18 cellular contexts compared by ENCODE assay signal in the genomic region with DNA sequence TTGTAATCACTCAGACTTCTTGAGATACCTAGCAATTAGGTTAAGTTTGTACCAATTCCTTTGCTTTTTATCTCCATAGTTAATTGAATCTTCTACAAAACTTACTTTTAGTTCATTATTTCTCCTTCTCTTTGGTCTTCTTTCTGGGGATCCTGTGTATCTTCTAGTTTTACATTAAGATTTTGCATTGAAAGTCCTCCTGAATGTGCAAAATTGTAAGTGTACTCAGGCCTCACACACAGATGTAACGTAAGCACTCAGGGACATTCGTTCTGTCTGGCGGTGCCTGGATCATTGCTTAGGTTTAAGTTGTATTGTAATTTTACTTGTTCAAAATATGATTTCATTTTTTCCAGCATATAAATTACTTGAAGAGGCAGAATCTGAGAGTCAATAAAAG.
"Had no signal": no experiment of that assay in that cellular context is flagged by ENCODE, and none has a peak within 500 bp of the region (broad histone marks: within the 10 kb centered on the region; RNA-seq: fewer than 3 reads in every experiment).

No MANE protein-coding gene starts in this region.

- H3K36me3 ChIP-seq: heart right ventricle, neural progenitor cell, pancreas, spleen had no signal

- ATAC-seq: heart right ventricle; left lobe of liver; natural killer cell; pancreas; psoas muscle; sciatic nerve; stimulated activated memory B cell treated with anti-CD40 and anti-IgM and Interleukin-4, amounts not matched to agents 10 μg/mL and 1 μg/mL and 100 μg/mL, for 72 hours had no signal

- H3K4me3 ChIP-seq: coronary artery, heart right ventricle, neural progenitor cell, pancreas, psoas muscle, spleen had no signal

- H3K4me1 ChIP-seq: heart right ventricle, psoas muscle, spleen had no signal

- H3K27ac Mint-ChIP-seq: natural killer cell; neural progenitor cell; stimulated activated memory B cell treated with anti-CD40 and anti-IgM and Interleukin-4, amounts not matched to agents 10 μg/mL and 1 μg/mL and 100 μg/mL, for 72 hours; stimulated activated naive CD8-positive, alpha-beta T cell treated with anti-CD3 and anti-CD28 coated beads, Interleukin-15, Interleukin-2, amounts not matched to agents 100 ng/mL and 50 ng/mL, for 24 hours had no signal

- H3K27ac ChIP-seq: coronary artery, heart right ventricle, neural progenitor cell, pancreas, psoas muscle, spleen had no signal

- H3K36me3 Mint-ChIP-seq: natural killer cell; neural progenitor cell; stimulated activated memory B cell treated with anti-CD40 and anti-IgM and Interleukin-4, amounts not matched to agents 10 μg/mL and 1 μg/mL and 100 μg/mL, for 72 hours had no signal

- H3K9me3 ChIP-seq: pancreas, psoas muscle, spleen had no signal

- H3K9me3 Mint-ChIP-seq: natural killer cell; neural progenitor cell; stimulated activated memory B cell treated with anti-CD40 and anti-IgM and Interleukin-4, amounts not matched to agents 10 μg/mL and 1 μg/mL and 100 μg/mL, for 72 hours; stimulated activated naive CD8-positive, alpha-beta T cell treated with anti-CD3 and anti-CD28 coated beads, Interleukin-15, Interleukin-2, amounts not matched to agents 100 ng/mL and 50 ng/mL, for 24 hours had no signal

- H3K27me3 ChIP-seq: pancreas, spleen had no signal

- H3K4me3 Mint-ChIP-seq: natural killer cell; neural progenitor cell; stimulated activated memory B cell treated with anti-CD40 and anti-IgM and Interleukin-4, amounts not matched to agents 10 μg/mL and 1 μg/mL and 100 μg/mL, for 72 hours; stimulated activated naive CD8-positive, alpha-beta T cell treated with anti-CD3 and anti-CD28 coated beads, Interleukin-15, Interleukin-2, amounts not matched to agents 100 ng/mL and 50 ng/mL, for 24 hours had no signal

- H3K27me3 Mint-ChIP-seq: stimulated activated memory B cell treated with anti-CD40 and anti-IgM and Interleukin-4, amounts not matched to agents 10 μg/mL and 1 μg/mL and 100 μg/mL, for 72 hours; stimulated activated naive CD8-positive, alpha-beta T cell treated with anti-CD3 and anti-CD28 coated beads, Interleukin-15, Interleukin-2, amounts not matched to agents 100 ng/mL and 50 ng/mL, for 24 hours had no signal

- DNase-seq: effector CD8-positive, alpha-beta T cell; heart right ventricle; kidney glomerular epithelial cell; mammary epithelial cell; natural killer cell; pancreas; psoas muscle; spleen; stimulated activated CD4-positive, alpha-beta T cell treated with anti-CD3 and anti-CD28 coated beads, Interleukin-15, amount 100 ng/mL, for 24 hours; stimulated activated CD4-positive, alpha-beta T cell treated with anti-CD3 and anti-CD28 coated beads, Interleukin-1b, Interleukin-23, amount 100 ng/mL, for 48 hours; stimulated activated CD4-positive, alpha-beta T cell treated with anti-CD3 and anti-CD28 coated beads, Interleukin-4, amount 100 ng/mL, for 24 hours; trophoblast cell had no signal

- H3K4me1 Mint-ChIP-seq: natural killer cell; neural progenitor cell; stimulated activated memory B cell treated with anti-CD40 and anti-IgM and Interleukin-4, amounts not matched to agents 10 μg/mL and 1 μg/mL and 100 μg/mL, for 72 hours had no signal
